ENCODE assay signal across 23 cellular contexts in the genomic region with DNA sequence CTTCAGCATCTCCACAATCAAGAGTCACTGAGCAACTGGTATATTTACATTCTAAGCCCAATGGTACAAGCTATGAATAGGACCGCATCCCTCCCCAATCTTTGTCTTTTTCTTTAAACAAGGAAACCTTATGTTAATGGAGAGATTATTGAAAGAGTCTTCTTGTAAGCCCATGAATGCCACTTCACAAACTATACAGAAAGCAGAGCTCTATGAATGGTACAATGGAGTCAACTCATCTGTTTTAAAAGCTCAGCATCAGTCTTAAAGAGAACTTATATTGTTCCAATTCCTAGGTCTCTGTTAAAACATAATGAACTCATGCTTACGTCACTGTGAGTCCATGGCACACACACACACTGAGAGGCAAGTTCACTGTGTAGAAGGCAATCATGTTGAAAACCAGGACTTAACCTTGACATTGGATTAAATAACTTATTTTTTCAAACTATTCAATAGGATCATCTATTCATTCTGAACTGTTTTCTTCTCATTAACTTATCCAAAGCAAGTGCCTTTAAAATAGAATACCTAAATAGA. TPM values are rescaled to one million over a fixed set of nuclear protein-coding genes. Genes with fewer than 3 reads are reported as not detected.
DNase-seq lines count a peak whose midpoint lies in the region; ATAC-seq and TF ChIP-seq lines count a peak whose summit lies in the region.
"Had no signal": no experiment of that assay in that cellular context is flagged by ENCODE, and none has a peak within 500 bp of the region (broad histone marks: within the 10 kb centered on the region; RNA-seq: fewer than 3 reads in every experiment).

No MANE protein-coding gene starts in this region.

- POLR2A ChIA-PET in CD4-positive, alpha-beta memory T cell (lab: Charles Lee; ENCODE audit: partially characterized antibody) = no interaction called here

- peak overlapping the region; percentile 85 for H3K4me3 Mint-ChIP-seq in glutamatergic neuron (ENCODE audit: unreplicated experiment)
- peak overlapping the region; percentile 12 for H3K4me3 Mint-ChIP-seq in progenitor cell of endocrine pancreas (ENCODE audit: low read depth)
- H3K4me3 Mint-ChIP-seq in CD4-positive, alpha-beta memory T cell = no peak overlapping the region
- H3K4me3 Mint-ChIP-seq in activated CD8-positive, alpha-beta memory T cell treated with anti-CD3 and anti-CD28 coated beads, Interleukin-2, amount 10 ng/mL, durations not matched to agents 7 days and 5 days = no peak overlapping the region
- H3K4me3 Mint-ChIP-seq: activated naive CD8-positive, alpha-beta T cell; CD4-positive, alpha-beta T cell; stimulated activated memory B cell treated with anti-CD40 and anti-IgM and Interleukin-4, amounts not matched to agents 10 μg/mL and 1 μg/mL and 100 μg/mL, for 72 hours; T-helper 2 cell treated with Interferon-gamma antibody and Interleukin-4, amounts not matched to agents 5 μg/mL and 100 μg/mL, for 36 hours had no signal

- H3K27ac Mint-ChIP-seq in glutamatergic neuron (ENCODE audit: unreplicated experiment) = peak overlapping the region; percentile 20
- no peak overlapping the region for H3K27ac Mint-ChIP-seq in progenitor cell of endocrine pancreas
- H3K27ac Mint-ChIP-seq in CD4-positive, alpha-beta memory T cell = no peak overlapping the region
- no peak overlapping the region for H3K27ac Mint-ChIP-seq in activated CD8-positive, alpha-beta memory T cell treated with anti-CD3 and anti-CD28 coated beads, Interleukin-2, amount 10 ng/mL, durations not matched to agents 7 days and 5 days
- H3K27ac Mint-ChIP-seq: activated naive CD8-positive, alpha-beta T cell; CD4-positive, alpha-beta T cell; stimulated activated memory B cell treated with anti-CD40 and anti-IgM and Interleukin-4, amounts not matched to agents 10 μg/mL and 1 μg/mL and 100 μg/mL, for 72 hours; T-helper 2 cell treated with Interferon-gamma antibody and Interleukin-4, amounts not matched to agents 5 μg/mL and 100 μg/mL, for 36 hours had no signal

- CTCF ChIA-PET in CD4-positive, alpha-beta memory T cell (lab: Charles Lee; ENCODE audit: partially characterized antibody) = no interaction called here
- CTCF ChIA-PET in activated CD8-positive, alpha-beta memory T cell treated with anti-CD3 and anti-CD28 coated beads, Interleukin-2, amount 10 ng/mL, durations not matched to agents 7 days and 5 days (lab: Charles Lee) = no interaction called here

- H3K27me3 Mint-ChIP-seq in glutamatergic neuron (ENCODE audit: unreplicated experiment) (peaks cover 12% of the 10 kb centered on the region), progenitor cell of endocrine pancreas (no peaks in the 10 kb centered on the region)
- H3K27me3 Mint-ChIP-seq in CD4-positive, alpha-beta memory T cell = peaks cover 4 to 8% of the 10 kb centered on the region in 2 donors
- H3K27me3 Mint-ChIP-seq in activated CD8-positive, alpha-beta memory T cell treated with anti-CD3 and anti-CD28 coated beads, Interleukin-2, amount 10 ng/mL, durations not matched to agents 7 days and 5 days = peaks cover 25% of the 10 kb centered on the region
- H3K27me3 Mint-ChIP-seq: activated naive CD8-positive, alpha-beta T cell; CD4-positive, alpha-beta T cell; stimulated activated memory B cell treated with anti-CD40 and anti-IgM and Interleukin-4, amounts not matched to agents 10 μg/mL and 1 μg/mL and 100 μg/mL, for 72 hours had no signal

- H3K36me3 ChIP-seq in DND-41 (ENCODE audit: insufficient read depth, low read length) = peaks cover 73% of the 10 kb centered on the region
- H3K36me3 ChIP-seq in CD4-positive, alpha-beta memory T cell (ENCODE audit: insufficient read depth, low read length) = no peaks in the 10 kb centered on the region
- H3K36me3 ChIP-seq: right atrium auricular region, uterus had no signal

- H3K4me1 ChIP-seq in DND-41 (ENCODE audit: insufficient read depth, low read length) = peaks cover 80% of the 10 kb centered on the region
- H3K4me1 ChIP-seq in CD4-positive, alpha-beta memory T cell (ENCODE audit: insufficient read depth, low read length) = no peaks in the 10 kb centered on the region
- H3K4me1 ChIP-seq: uterus had no signal

- peak overlapping the region; percentile 39 for H3K27ac ChIP-seq in DND-41 (ENCODE audit: low read length)
- no peak overlapping the region for H3K27ac ChIP-seq in CD4-positive, alpha-beta memory T cell (ENCODE audit: low read depth, low read length)
- H3K27ac ChIP-seq: heart right ventricle, right atrium auricular region, RWPE1, uterus, WERI-Rb-1 had no signal

- H3K9me3 Mint-ChIP-seq in glutamatergic neuron (ENCODE audit: unreplicated experiment) = peaks cover 16% of the 10 kb centered on the region
- H3K9me3 Mint-ChIP-seq in progenitor cell of endocrine pancreas (ENCODE audit: low read depth) = peaks cover 3% of the 10 kb centered on the region
- H3K9me3 Mint-ChIP-seq in CD4-positive, alpha-beta memory T cell = peaks cover 0 to 2% (median 0%) of the 10 kb centered on the region in 8 donors
- H3K9me3 Mint-ChIP-seq in activated CD8-positive, alpha-beta memory T cell treated with anti-CD3 and anti-CD28 coated beads, Interleukin-2, amount 10 ng/mL, durations not matched to agents 7 days and 5 days (ENCODE audit: low read depth) = no peaks in the 10 kb centered on the region
- H3K9me3 Mint-ChIP-seq: CD4-positive, alpha-beta T cell; stimulated activated memory B cell treated with anti-CD40 and anti-IgM and Interleukin-4, amounts not matched to agents 10 μg/mL and 1 μg/mL and 100 μg/mL, for 72 hours; T-helper 2 cell treated with Interferon-gamma antibody and Interleukin-4, amounts not matched to agents 5 μg/mL and 100 μg/mL, for 36 hours had no signal

- intact Hi-C loops in CD4-positive, alpha-beta memory T cell (cut with micrococcal nuclease) = no loop called here

- H3K4me2 ChIP-seq in DND-41 (ENCODE audit: insufficient read depth, low read length) = peak overlapping the region; percentile 77

- H3K4me1 Mint-ChIP-seq in glutamatergic neuron (ENCODE audit: low read depth, unreplicated experiment) (peaks cover 48% of the 10 kb centered on the region), progenitor cell of endocrine pancreas (ENCODE audit: low read depth) (peaks cover 25% of the 10 kb centered on the region)
- H3K4me1 Mint-ChIP-seq in CD4-positive, alpha-beta memory T cell = peaks cover 4 to 6% (median 5%) of the 10 kb centered on the region in 4 donors
- H3K4me1 Mint-ChIP-seq in activated CD8-positive, alpha-beta memory T cell treated with anti-CD3 and anti-CD28 coated beads, Interleukin-2, amount 10 ng/mL, durations not matched to agents 7 days and 5 days = peaks cover 8% of the 10 kb centered on the region

- peaks cover 95% of the 10 kb centered on the region for H3K79me2 ChIP-seq in DND-41 (ENCODE audit: insufficient read depth, low read length)

- no peaks in the 10 kb centered on the region for H3K9me3 ChIP-seq in DND-41 (ENCODE audit: insufficient read depth, low read length, severe bottlenecking)
- H3K9me3 ChIP-seq in CD4-positive, alpha-beta memory T cell (ENCODE audit: control insufficient read depth in 1 of 2, low read length in 2 of 2) = no peaks in the 10 kb centered on the region
- H3K9me3 ChIP-seq: heart right ventricle, right atrium auricular region, uterus had no signal

- DNase-seq in DND-41 (no peak), RPMI7951 (ENCODE audit: low read depth) (peak; percentile 42), glutamatergic neuron (no peak), progenitor cell of endocrine pancreas (ENCODE audit: low spot score, unreplicated experiment) (no peak), Kasumi-1 (lab: John Stamatoyannopoulos, UW) (no peak)
- DNase-seq in CD4-positive, alpha-beta memory T cell = no peak
- DNase-seq in activated CD8-positive, alpha-beta memory T cell treated with anti-CD3 and anti-CD28 coated beads, Interleukin-2, amount 10 ng/mL, durations not matched to agents 7 days and 5 days = no peak
- DNase-seq: activated CD4-positive, alpha-beta T cell treated with anti-CD3 and anti-CD28 coated beads, Interleukin-2, amount 50 U/mL, for 1 hour; CD4-positive, alpha-beta T cell; DMS153; heart right ventricle; MM.1S; NCI-H1417 treated with DMSO at 0.1 percent for 48 hours; NCI-H2171; stimulated activated CD4-positive, alpha-beta T cell treated with anti-CD3 and anti-CD28 coated beads, Interleukin-4, amount 100 ng/mL, for 1 hour; uterus; WERI-Rb-1 had no signal

- no peak overlapping the region for H2AFZ ChIP-seq in DND-41 (ENCODE audit: low read depth, low read length)

- TF ChIP-seq CTCF in DND-41 (IDR thresholded peaks at IDR 0.05; ENCODE audit: borderline replicate concordance, extremely low read depth, low read length, poor library complexity, severe bottlenecking) = no peak
- no peak for TF ChIP-seq CTCF in glutamatergic neuron (IDR thresholded peaks at IDR 0.05; ENCODE audit: partially characterized antibody, unreplicated experiment)
- TF ChIP-seq CTCF in progenitor cell of endocrine pancreas (IDR thresholded peaks at IDR 0.05; ENCODE audit: unreplicated experiment) = no peak

- no peak for ATAC-seq in DND-41 (ENCODE audit: insufficient read depth, low read depth)
- no peak for ATAC-seq in activated CD8-positive, alpha-beta memory T cell treated with anti-CD3 and anti-CD28 coated beads, Interleukin-2, amount 10 ng/mL, durations not matched to agents 7 days and 5 days
- ATAC-seq: heart right ventricle; K562; stimulated activated memory B cell treated with anti-CD40 and anti-IgM and Interleukin-4, amounts not matched to agents 10 μg/mL and 1 μg/mL and 100 μg/mL, for 72 hours had no signal

- peaks cover 10% of the 10 kb centered on the region for H4K20me1 ChIP-seq in DND-41 (ENCODE audit: insufficient read depth, low read length)

- H3K4me3 ChIP-seq in DND-41 (ENCODE audit: low read depth in 1 of 2, low read length in 2 of 2) = peak overlapping the region in 1 of 2 experiments; percentile 38; a peak in 2 of 4 replicates
- H3K4me3 ChIP-seq in CD4-positive, alpha-beta memory T cell (ENCODE audit: low read length in 2 of 2) = no peak overlapping the region
- H3K4me3 ChIP-seq: heart right ventricle, K562, right atrium auricular region, uterus had no signal

- H3K9ac ChIP-seq in DND-41 (ENCODE audit: low read depth, low read length) = no peak overlapping the region

- no peaks in the 10 kb centered on the region for H3K27me3 ChIP-seq in DND-41 (ENCODE audit: insufficient read depth, low read length, poor library complexity)
- no peaks in the 10 kb centered on the region for H3K27me3 ChIP-seq in CD4-positive, alpha-beta memory T cell (ENCODE audit: insufficient read depth, low read length)
- H3K27me3 ChIP-seq: heart right ventricle, right atrium auricular region, uterus had no signal

- H3K36me3 Mint-ChIP-seq in glutamatergic neuron (ENCODE audit: unreplicated experiment) = peaks cover 5% of the 10 kb centered on the region
- H3K36me3 Mint-ChIP-seq in progenitor cell of endocrine pancreas (ENCODE audit: insufficient read depth) = peaks cover 34% of the 10 kb centered on the region
- H3K36me3 Mint-ChIP-seq in CD4-positive, alpha-beta memory T cell = peaks cover 0 to 1% of the 10 kb centered on the region in 2 donors
- H3K36me3 Mint-ChIP-seq in activated CD8-positive, alpha-beta memory T cell treated with anti-CD3 and anti-CD28 coated beads, Interleukin-2, amount 10 ng/mL, durations not matched to agents 7 days and 5 days = no peaks in the 10 kb centered on the region
- H3K36me3 Mint-ChIP-seq: stimulated activated memory B cell treated with anti-CD40 and anti-IgM and Interleukin-4, amounts not matched to agents 10 μg/mL and 1 μg/mL and 100 μg/mL, for 72 hours had no signal

RNA-seq across cellular contexts. Expression of gene NREP, which starts 4.5 kb away (rescaled TPM):
- total RNA-seq in RPMI7951 (2014; rRNA removed; shearing (Covaris generic)) = 193 and 228 TPM in 2 replicates
- 904 TPM for total RNA-seq in glutamatergic neuron (ENCODE audit: unreplicated experiment)
- total RNA-seq in progenitor cell of endocrine pancreas = 414 and 460 TPM in 2 replicates
- total RNA-seq in CD4-positive, alpha-beta memory T cell = under 1 TPM; 0.36 to 0.41 TPM
- polyA plus RNA-seq in CD4-positive, alpha-beta memory T cell = under 1 TPM; 0.25 to 0.80 TPM
- total RNA-seq in activated CD8-positive, alpha-beta memory T cell treated with anti-CD3 and anti-CD28 coated beads, Interleukin-2, amount 10 ng/mL, durations not matched to agents 7 days and 5 days = 1 to 10 TPM; 5.4 to 7.0 TPM

Comparison
In these comparisons a context has a peak if more than half of its experiments do, and no peak if none do; other contexts are left out.
1. H3K4me3 Mint-ChIP-seq: peak in glutamatergic neuron (single experiment) and progenitor cell of endocrine pancreas (single experiment); none in CD4-positive, alpha-beta memory T cell (0 of 8) and activated CD8-positive, alpha-beta memory T cell treated with anti-CD3 and anti-CD28 coated beads, Interleukin-2, amount 10 ng/mL, durations not matched to agents 7 days and 5 days (single experiment).
2. RNA of gene NREP, which starts 4.5 kb away (total RNA-seq): 904 TPM in glutamatergic neuron (single experiment), 414 to 460 TPM in progenitor cell of endocrine pancreas and 193 to 228 TPM in RPMI7951; 5.4 to 7.0 TPM in activated CD8-positive, alpha-beta memory T cell treated with anti-CD3 and anti-CD28 coated beads, Interleukin-2, amount 10 ng/mL, durations not matched to agents 7 days and 5 days and 0.36 to 0.41 TPM in CD4-positive, alpha-beta memory T cell; every median in the first group is over 10 times any median in the second.